In genomic region chr5:173925449-173926071, GRCh38 we compare ENCODE assay signal across 8 cellular contexts. TPM values are rescaled to one million over a fixed set of nuclear protein-coding genes. Genes with fewer than 3 reads are reported as not detected.
A peak's percentile ranks its signal among the peaks of the same experiment; 100 is the strongest.
DNase-seq lines count a peak whose midpoint lies in the region; ATAC-seq and TF ChIP-seq lines count a peak whose summit lies in the region.

No MANE protein-coding gene starts in this region.

- no peaks in the 10 kb centered on the region for H3K9me3 ChIP-seq in neural progenitor cell (ENCODE audit: low read depth)

- peak; percentile 7 for DNase-seq in DMS53 treated with DMSO at 0.1 percent for 48 hours (lab: John Stamatoyannopoulos, UW; ENCODE audit: unreplicated experiment)
- DNase-seq in activated CD8-positive, alpha-beta T cell treated with anti-CD3 and anti-CD28 coated beads, Interleukin-2, amount 10 ng/mL, durations not matched to agents 7 days and 5 days, result peak; percentile 58
- DNase-seq in fibroblast of gingiva (ENCODE audit: low read depth), result peak; percentile 61
- peak; percentile 55 for DNase-seq in neural progenitor cell (ENCODE audit: low spot score)
- DNase-seq in DMS79 treated with DMSO at 0.1 percent for 48 hours (lab: John Stamatoyannopoulos, UW), result no peak

- no peaks in the 10 kb centered on the region for H3K27me3 ChIP-seq in neural progenitor cell

- H3K9me3 Mint-ChIP-seq in activated CD8-positive, alpha-beta T cell treated with anti-CD3 and anti-CD28 coated beads, Interleukin-2, amount 10 ng/mL, durations not matched to agents 7 days and 5 days (ENCODE audit: insufficient read depth), result no peaks in the 10 kb centered on the region
- H3K9me3 Mint-ChIP-seq in neural progenitor cell, result no peaks in the 10 kb centered on the region

- no peaks in the 10 kb centered on the region for H3K36me3 ChIP-seq in neural progenitor cell

- no peak overlapping the region for H3K4me3 Mint-ChIP-seq in activated CD8-positive, alpha-beta T cell treated with anti-CD3 and anti-CD28 coated beads, Interleukin-2, amount 10 ng/mL, durations not matched to agents 7 days and 5 days
- no peak overlapping the region for H3K4me3 Mint-ChIP-seq in neural progenitor cell

- POLR2A ChIA-PET in activated CD8-positive, alpha-beta T cell treated with anti-CD3 and anti-CD28 coated beads, Interleukin-2, amount 10 ng/mL, durations not matched to agents 7 days and 5 days (lab: Charles Lee), result no interaction called here

- H3K79me2 ChIP-seq in neural progenitor cell (ENCODE audit: low read depth), result no peaks in the 10 kb centered on the region

- ATAC-seq in activated CD8-positive, alpha-beta T cell treated with anti-CD3 and anti-CD28 coated beads, Interleukin-2, amount 10 ng/mL, durations not matched to agents 7 days and 5 days, result no peak
- ATAC-seq in HG02759 (IDR thresholded peaks at IDR 0.05; ENCODE audit: unreplicated experiment) (no peak), GM18520 (IDR thresholded peaks at IDR 0.05; ENCODE audit: unreplicated experiment) (no peak)

- no peak overlapping the region for H3K4me2 ChIP-seq in neural progenitor cell

- peaks cover 32% of the 10 kb centered on the region for H3K4me1 ChIP-seq in neural progenitor cell

- H2AFZ ChIP-seq in neural progenitor cell (replicated peaks), result peak overlapping the region; percentile 29

- H3K4me3 ChIP-seq in neural progenitor cell, result no peak overlapping the region

- no peaks in the 10 kb centered on the region for H3K27me3 Mint-ChIP-seq in activated CD8-positive, alpha-beta T cell treated with anti-CD3 and anti-CD28 coated beads, Interleukin-2, amount 10 ng/mL, durations not matched to agents 7 days and 5 days (ENCODE audit: low read depth)
- H3K27me3 Mint-ChIP-seq in neural progenitor cell (ENCODE audit: insufficient read depth, low read depth), result no peaks in the 10 kb centered on the region

- no peaks in the 10 kb centered on the region for H4K20me1 ChIP-seq in neural progenitor cell (ENCODE audit: low read depth)

- TF ChIP-seq CTCF in LNCAP (IDR thresholded peaks at IDR 0.05) (peak; percentile 63; the same call in 1 of the 2 replicates), neural progenitor cell (IDR thresholded peaks at IDR 0.05) (peak; percentile 74)

- H3K27ac ChIP-seq in neural progenitor cell, result no peak overlapping the region

- CTCF ChIA-PET in activated CD8-positive, alpha-beta T cell treated with anti-CD3 and anti-CD28 coated beads, Interleukin-2, amount 10 ng/mL, durations not matched to agents 7 days and 5 days (lab: Charles Lee), result interaction anchor here (0.6 to 3.2 kb wide), 30 partner anchors 9 to 313 kb away, joined by 3 to 29 read pairs (median 5); partner anchors contain the start of genes BOD1 and CPEB4

- peaks cover 6% of the 10 kb centered on the region for H3K4me1 Mint-ChIP-seq in activated CD8-positive, alpha-beta T cell treated with anti-CD3 and anti-CD28 coated beads, Interleukin-2, amount 10 ng/mL, durations not matched to agents 7 days and 5 days (ENCODE audit: low read depth)
- H3K4me1 Mint-ChIP-seq in neural progenitor cell, result peaks cover 11% of the 10 kb centered on the region

- peaks cover 7% of the 10 kb centered on the region for H3F3A ChIP-seq in neural progenitor cell (ENCODE audit: low read depth)

- H3K27ac Mint-ChIP-seq in activated CD8-positive, alpha-beta T cell treated with anti-CD3 and anti-CD28 coated beads, Interleukin-2, amount 10 ng/mL, durations not matched to agents 7 days and 5 days, result no peak overlapping the region
- no peak overlapping the region for H3K27ac Mint-ChIP-seq in neural progenitor cell

- H3K36me3 Mint-ChIP-seq in activated CD8-positive, alpha-beta T cell treated with anti-CD3 and anti-CD28 coated beads, Interleukin-2, amount 10 ng/mL, durations not matched to agents 7 days and 5 days (ENCODE audit: low read depth), result peaks cover 3% of the 10 kb centered on the region
- H3K36me3 Mint-ChIP-seq in neural progenitor cell, result peaks cover 2% of the 10 kb centered on the region

- H3K9ac ChIP-seq in neural progenitor cell, result no peak overlapping the region

RNA-seq across cellular contexts. Expression of gene CPEB4, which starts 37.4 kb away (rescaled TPM):
- total RNA-seq in activated CD8-positive, alpha-beta T cell treated with anti-CD3 and anti-CD28 coated beads, Interleukin-2, amount 10 ng/mL, durations not matched to agents 7 days and 5 days, result 10 to 100 TPM; 10.5 to 12.3 TPM
- 8.7 and 12.5 TPM in 2 replicates for total RNA-seq in neural progenitor cell (ENCODE audit: low replicate concordance)
